29 cellular contexts compared by ENCODE assay signal in the genomic region with DNA sequence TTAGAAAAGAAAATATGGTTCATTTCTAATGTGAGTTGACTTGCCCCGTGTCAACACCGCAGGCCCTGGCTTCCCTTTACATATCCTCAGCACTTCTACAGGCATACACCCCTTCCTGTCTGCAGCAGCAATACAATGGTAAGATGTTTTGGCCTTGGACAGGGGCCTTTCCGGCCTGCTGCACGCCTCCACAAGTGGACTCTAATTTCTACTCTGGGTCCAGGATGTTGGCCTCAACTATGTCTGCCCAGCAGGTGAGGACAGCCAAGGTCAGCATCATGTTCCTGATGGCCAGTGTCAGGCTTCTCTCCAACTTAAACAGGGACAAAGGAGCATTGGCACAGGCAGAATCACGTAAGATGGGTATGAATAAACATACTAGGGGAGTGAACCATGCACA. TPM values are rescaled to one million over a fixed set of nuclear protein-coding genes. Genes with fewer than 3 reads are reported as not detected.
DNase-seq lines count a peak whose midpoint lies in the region; ATAC-seq and TF ChIP-seq lines count a peak whose summit lies in the region.
"Had no signal": no experiment of that assay in that cellular context is flagged by ENCODE, and none has a peak within 500 bp of the region (broad histone marks: within the 10 kb centered on the region; RNA-seq: fewer than 3 reads in every experiment).

No MANE protein-coding gene starts in this region.

- H3K36me3 ChIP-seq in heart right ventricle (peaks cover 0 to 10% (median 0%) of the 10 kb centered on the region in 9 donors), tibial artery (no peaks in the 10 kb centered on the region)
- H3K36me3 ChIP-seq: brain microvascular endothelial cell, left lung, neutrophil had no signal

- DNase-seq in T-helper 17 cell, result no peak
- peak; percentile 29 for DNase-seq in heart right ventricle
- DNase-seq in lung microvascular endothelial cell (ENCODE audit: low read depth in 2 of 2), result peak; percentile 75 to 86
- no peak for DNase-seq in activated T-helper 2 cell treated with anti-CD3 and anti-CD28 coated beads, Interferon-gamma antibody, Interleukin-2, Interleukin-4, amounts not matched to agents 10 μg/mL and 5 μg/mL and 100 μg/mL, durations not matched to agents 14 hours and 24 hours and 36 hours (ENCODE audit: low spot score)
- no peak for DNase-seq in NCI-H526 treated with DMSO at 0.1 percent for 48 hours (lab: John Stamatoyannopoulos, UW)
- no peak for DNase-seq in tibial artery
- DNase-seq in activated CD4-positive, alpha-beta memory T cell treated with anti-CD3 and anti-CD28 coated beads for 36 hours, result no peak
- DNase-seq: amniotic stem cell; brain microvascular endothelial cell; DMS79 treated with DMSO at 0.1 percent for 48 hours; GDM1; GOT3; HFFc6; left lung; midbrain; naive thymus-derived CD4-positive, alpha-beta T cell; NCI-H1105; NCI-H187; NCI-H2171; NCI-H524 treated with DMSO at 0.1 percent for 48 hours; PC-9; stimulated activated CD4-positive, alpha-beta T cell treated with anti-CD3 and anti-CD28 coated beads, Interleukin-15, amount 100 ng/mL, for 24 hours; stimulated activated CD4-positive, alpha-beta T cell treated with anti-CD3 and anti-CD28 coated beads, Interleukin-4, amount 100 ng/mL, for 4 hours had no signal

- H3K27ac ChIP-seq in C4-2B (peak overlapping the region; percentile 27; the same call in 1 of the 2 replicates), heart right ventricle (peak overlapping the region in 9 of 10 donors; percentile 2 to 77 (median 20)), tibial artery (no peak overlapping the region)
- H3K27ac ChIP-seq: brain microvascular endothelial cell, left lung, neutrophil, PC-9 had no signal

- CTCF ChIA-PET in activated CD4-positive, alpha-beta memory T cell treated with anti-CD3 and anti-CD28 coated beads for 36 hours (lab: Charles Lee), result interaction anchor here (0.6 to 7.6 kb wide), 2 partner anchors 104 to 119 kb away, joined by 3 to 85 read pairs; no protein-coding TSS in a partner anchor

- H3K9me3 Mint-ChIP-seq in activated T-helper 2 cell treated with anti-CD3 and anti-CD28 coated beads, Interferon-gamma antibody, Interleukin-2, Interleukin-4, amounts not matched to agents 10 μg/mL and 5 μg/mL and 100 μg/mL, durations not matched to agents 14 hours and 24 hours and 36 hours, result no peaks in the 10 kb centered on the region
- no peaks in the 10 kb centered on the region for H3K9me3 Mint-ChIP-seq in activated CD4-positive, alpha-beta memory T cell treated with anti-CD3 and anti-CD28 coated beads for 36 hours
- H3K9me3 Mint-ChIP-seq: activated naive CD4-positive, alpha-beta T cell treated with anti-CD3 and anti-CD28 coated beads, Interleukin-2, amount 50 U/mL, for 24 hours; HFFc6; stimulated activated effector memory CD8-positive, alpha-beta T cell treated with anti-CD3 and anti-CD28 coated beads, Interleukin-12 subunit alpha, Interleukin-12 subunit beta, amount 100 ng/mL, for 72 hours; T-helper 2 cell treated with Interferon-gamma antibody and Interleukin-4, amounts not matched to agents 5 μg/mL and 100 μg/mL, for 36 hours had no signal

- no peak for ATAC-seq in T-helper 17 cell
- peak; percentile 65 to 92 (median 84) for ATAC-seq in heart right ventricle
- ATAC-seq: left lung; naive thymus-derived CD4-positive, alpha-beta T cell had no signal

- H3K4me3 ChIP-seq in heart right ventricle (no peak overlapping the region), tibial artery (no peak overlapping the region)
- H3K4me3 ChIP-seq: left lung, PC-9 had no signal

- POLR2A ChIA-PET in activated CD4-positive, alpha-beta memory T cell treated with anti-CD3 and anti-CD28 coated beads for 36 hours (lab: Charles Lee), result interaction anchor here (1.2 kb wide), 1 partner anchor 10 kb away, joined by 3 read pairs; no protein-coding TSS in a partner anchor

- no peaks in the 10 kb centered on the region for H3K9me3 ChIP-seq in T-helper 17 cell (ENCODE audit: control insufficient read depth, low read length, poor library complexity, severe bottlenecking)
- peaks cover 0 to 3% (median 0%) of the 10 kb centered on the region in 11 donors for H3K9me3 ChIP-seq in heart right ventricle
- H3K9me3 ChIP-seq in tibial artery, result no peaks in the 10 kb centered on the region
- H3K9me3 ChIP-seq: left lung, neutrophil had no signal

- intact Hi-C loops in heart right ventricle (cut with DNase I), result loop anchor here in 3 of 10 donors (2.0 to 5.0 kb wide), 4 partner anchors 38 to 115 kb away; partner anchors contain the start of gene TRIM25 (in 1 of the 3)
- intact Hi-C loops in activated T-helper 2 cell treated with anti-CD3 and anti-CD28 coated beads, Interferon-gamma antibody, Interleukin-2, Interleukin-4, amounts not matched to agents 10 μg/mL and 5 μg/mL and 100 μg/mL, durations not matched to agents 14 hours and 24 hours and 36 hours (cut with micrococcal nuclease), result no loop called here
- intact Hi-C loops in tibial artery (cut with DNase I; ENCODE audit: low total_unique reads), result loop anchor here (5.0 kb wide), 1 partner anchor 115 kb away; no protein-coding TSS in a partner anchor
- intact Hi-C loops in activated CD4-positive, alpha-beta memory T cell treated with anti-CD3 and anti-CD28 coated beads for 36 hours (cut with micrococcal nuclease), result no loop called here

- H3K27me3 Mint-ChIP-seq in T-helper 17 cell, result no peaks in the 10 kb centered on the region
- no peaks in the 10 kb centered on the region for H3K27me3 Mint-ChIP-seq in activated T-helper 2 cell treated with anti-CD3 and anti-CD28 coated beads, Interferon-gamma antibody, Interleukin-2, Interleukin-4, amounts not matched to agents 10 μg/mL and 5 μg/mL and 100 μg/mL, durations not matched to agents 14 hours and 24 hours and 36 hours (ENCODE audit: low read depth)
- H3K27me3 Mint-ChIP-seq in activated CD4-positive, alpha-beta memory T cell treated with anti-CD3 and anti-CD28 coated beads for 36 hours, result no peaks in the 10 kb centered on the region
- H3K27me3 Mint-ChIP-seq: activated naive CD4-positive, alpha-beta T cell treated with anti-CD3 and anti-CD28 coated beads, Interleukin-2, amount 50 U/mL, for 24 hours; naive thymus-derived CD4-positive, alpha-beta T cell had no signal

- H3K4me1 Mint-ChIP-seq in T-helper 17 cell, result peaks cover 14% of the 10 kb centered on the region
- peaks cover 20% of the 10 kb centered on the region for H3K4me1 Mint-ChIP-seq in activated T-helper 2 cell treated with anti-CD3 and anti-CD28 coated beads, Interferon-gamma antibody, Interleukin-2, Interleukin-4, amounts not matched to agents 10 μg/mL and 5 μg/mL and 100 μg/mL, durations not matched to agents 14 hours and 24 hours and 36 hours (ENCODE audit: low read depth)
- peaks cover 27% of the 10 kb centered on the region for H3K4me1 Mint-ChIP-seq in activated CD4-positive, alpha-beta memory T cell treated with anti-CD3 and anti-CD28 coated beads for 36 hours (ENCODE audit: low read depth)

- H3K4me3 Mint-ChIP-seq in T-helper 17 cell, result no peak overlapping the region
- H3K4me3 Mint-ChIP-seq in activated T-helper 2 cell treated with anti-CD3 and anti-CD28 coated beads, Interferon-gamma antibody, Interleukin-2, Interleukin-4, amounts not matched to agents 10 μg/mL and 5 μg/mL and 100 μg/mL, durations not matched to agents 14 hours and 24 hours and 36 hours (ENCODE audit: low read depth), result no peak overlapping the region
- H3K4me3 Mint-ChIP-seq in activated CD4-positive, alpha-beta memory T cell treated with anti-CD3 and anti-CD28 coated beads for 36 hours, result no peak overlapping the region
- H3K4me3 Mint-ChIP-seq: activated naive CD4-positive, alpha-beta T cell treated with anti-CD3 and anti-CD28 coated beads, Interleukin-2, amount 50 U/mL, for 24 hours; HFFc6; naive thymus-derived CD4-positive, alpha-beta T cell; stimulated activated effector memory CD8-positive, alpha-beta T cell treated with anti-CD3 and anti-CD28 coated beads, Interleukin-12 subunit alpha, Interleukin-12 subunit beta, amount 100 ng/mL, for 72 hours; T-helper 2 cell treated with Interferon-gamma antibody and Interleukin-4, amounts not matched to agents 5 μg/mL and 100 μg/mL, for 36 hours had no signal

- H3K4me1 ChIP-seq in heart right ventricle (peaks cover 0 to 27% (median 7%) of the 10 kb centered on the region in 9 donors), tibial artery (peaks cover 0 to 4% (median 4%) of the 10 kb centered on the region in 4 donors)

- H3K27ac Mint-ChIP-seq in T-helper 17 cell, result peak overlapping the region; percentile 78
- no peak overlapping the region for H3K27ac Mint-ChIP-seq in activated T-helper 2 cell treated with anti-CD3 and anti-CD28 coated beads, Interferon-gamma antibody, Interleukin-2, Interleukin-4, amounts not matched to agents 10 μg/mL and 5 μg/mL and 100 μg/mL, durations not matched to agents 14 hours and 24 hours and 36 hours
- no peak overlapping the region for H3K27ac Mint-ChIP-seq in activated CD4-positive, alpha-beta memory T cell treated with anti-CD3 and anti-CD28 coated beads for 36 hours
- H3K27ac Mint-ChIP-seq: activated naive CD4-positive, alpha-beta T cell treated with anti-CD3 and anti-CD28 coated beads, Interleukin-2, amount 50 U/mL, for 24 hours; HFFc6; progenitor cell of endocrine pancreas; stimulated activated effector memory CD8-positive, alpha-beta T cell treated with anti-CD3 and anti-CD28 coated beads, Interleukin-12 subunit alpha, Interleukin-12 subunit beta, amount 100 ng/mL, for 72 hours; T-helper 2 cell treated with Interferon-gamma antibody and Interleukin-4, amounts not matched to agents 5 μg/mL and 100 μg/mL, for 36 hours had no signal

- 55 to 64% methylated on average over 5 of the region's 5 CpGs for WGBS in heart right ventricle, 2 donors

- H3K27me3 ChIP-seq in heart right ventricle, result no peaks in the 10 kb centered on the region
- H3K27me3 ChIP-seq in tibial artery, result no peaks in the 10 kb centered on the region
- H3K27me3 ChIP-seq: brain microvascular endothelial cell, left lung had no signal

- TF ChIP-seq CTCF in C4-2B (conservative IDR thresholded peaks at IDR 0.05), result no peak
- no peak for TF ChIP-seq CTCF in heart right ventricle (IDR thresholded peaks at IDR 0.05)
- TF ChIP-seq CTCF in tibial artery (IDR thresholded peaks at IDR 0.05), result no peak

- peaks cover 3% of the 10 kb centered on the region for H3K36me3 Mint-ChIP-seq in T-helper 17 cell (ENCODE audit: low read depth)
- peaks cover 4% of the 10 kb centered on the region for H3K36me3 Mint-ChIP-seq in activated T-helper 2 cell treated with anti-CD3 and anti-CD28 coated beads, Interferon-gamma antibody, Interleukin-2, Interleukin-4, amounts not matched to agents 10 μg/mL and 5 μg/mL and 100 μg/mL, durations not matched to agents 14 hours and 24 hours and 36 hours (ENCODE audit: low read depth)
- H3K36me3 Mint-ChIP-seq in activated CD4-positive, alpha-beta memory T cell treated with anti-CD3 and anti-CD28 coated beads for 36 hours, result peaks cover 2% of the 10 kb centered on the region
- H3K36me3 Mint-ChIP-seq: stimulated activated effector memory CD8-positive, alpha-beta T cell treated with anti-CD3 and anti-CD28 coated beads, Interleukin-12 subunit alpha, Interleukin-12 subunit beta, amount 100 ng/mL, for 72 hours had no signal

RNA-seq across cellular contexts. Expression of gene C17orf67, which starts 11.0 kb away (rescaled TPM):
- 1 to 10 TPM; 4.1 to 6.6 TPM for total RNA-seq in T-helper 17 cell
- 1 to 10 TPM in 3 of 10 donors, under 1 TPM in 7; 0.23 to 1.5 (median 0.91) TPM for total RNA-seq in heart right ventricle
- 1 to 10 TPM in 1 of 2 donors, under 1 TPM in 1; 0.25 to 2.2 TPM for polyA plus RNA-seq in heart right ventricle
- 3.5 and 18.1 TPM in 2 replicates for total RNA-seq in lung microvascular endothelial cell
- 3.7 and 4.2 TPM in 2 replicates for total RNA-seq in activated T-helper 2 cell treated with anti-CD3 and anti-CD28 coated beads, Interferon-gamma antibody, Interleukin-2, Interleukin-4, amounts not matched to agents 10 μg/mL and 5 μg/mL and 100 μg/mL, durations not matched to agents 14 hours and 24 hours and 36 hours
- 1 to 10 TPM; 3.6 to 3.9 TPM for total RNA-seq in activated CD4-positive, alpha-beta memory T cell treated with anti-CD3 and anti-CD28 coated beads for 36 hours

RNA-seq across cellular contexts. Expression of gene DGKE, which starts 11.2 kb away (rescaled TPM):
- total RNA-seq in T-helper 17 cell (10 to 100 TPM; 29.1 to 38.2 TPM), heart right ventricle (1 to 10 TPM; 2.0 to 5.3 (median 2.7) TPM), lung microvascular endothelial cell (6.5 and 16.3 TPM in 2 replicates)
- 1 to 10 TPM in 1 of 2 donors, under 1 TPM in 1; 0.71 to 3.1 TPM for polyA plus RNA-seq in heart right ventricle
- 26.5 and 28.9 TPM in 2 replicates for total RNA-seq in activated T-helper 2 cell treated with anti-CD3 and anti-CD28 coated beads, Interferon-gamma antibody, Interleukin-2, Interleukin-4, amounts not matched to agents 10 μg/mL and 5 μg/mL and 100 μg/mL, durations not matched to agents 14 hours and 24 hours and 36 hours
- 10 to 100 TPM; 23.3 to 25.6 TPM for total RNA-seq in activated CD4-positive, alpha-beta memory T cell treated with anti-CD3 and anti-CD28 coated beads for 36 hours

Comparison
In these comparisons a context has a peak if more than half of its experiments do, and no peak if none do; other contexts are left out.
1. H3K27ac ChIP-seq: peak in C4-2B (single experiment) and heart right ventricle (9 of 10); none in tibial artery (0 of 2).
2. DNase-seq: peak in heart right ventricle (2 of 2) and lung microvascular endothelial cell (2 of 2); none in T-helper 17 cell (0 of 3), activated T-helper 2 cell treated with anti-CD3 and anti-CD28 coated beads, Interferon-gamma antibody, Interleukin-2, Interleukin-4, amounts not matched to agents 10 μg/mL and 5 μg/mL and 100 μg/mL, durations not matched to agents 14 hours and 24 hours and 36 hours (single experiment), NCI-H526 treated with DMSO at 0.1 percent for 48 hours (single experiment), tibial artery (0 of 2) and activated CD4-positive, alpha-beta memory T cell treated with anti-CD3 and anti-CD28 coated beads for 36 hours (single experiment).